ENCODE assay signal across 1 cellular context in genomic region chr11:112361396-112361795, GRCh38.
TF ChIP-seq lines count a peak whose summit lies in the region.

No MANE protein-coding gene starts in this region.

TF ChIP-seq in IMR-90, 13 proteins besides CTCF, POLR2A, EP300 and RAD21 (continued from another document):
- TF ChIP-seq, protein P1, sequence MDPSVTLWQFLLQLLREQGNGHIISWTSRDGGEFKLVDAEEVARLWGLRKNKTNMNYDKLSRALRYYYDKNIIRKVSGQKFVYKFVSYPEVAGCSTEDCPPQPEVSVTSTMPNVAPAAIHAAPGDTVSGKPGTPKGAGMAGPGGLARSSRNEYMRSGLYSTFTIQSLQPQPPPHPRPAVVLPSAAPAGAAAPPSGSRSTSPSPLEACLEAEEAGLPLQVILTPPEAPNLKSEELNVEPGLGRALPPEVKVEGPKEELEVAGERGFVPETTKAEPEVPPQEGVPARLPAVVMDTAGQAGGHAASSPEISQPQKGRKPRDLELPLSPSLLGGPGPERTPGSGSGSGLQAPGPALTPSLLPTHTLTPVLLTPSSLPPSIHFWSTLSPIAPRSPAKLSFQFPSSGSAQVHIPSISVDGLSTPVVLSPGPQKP (IDR thresholded peaks at IDR 0.05; ENCODE audit: borderline replicate concordance, low read depth, low read length), result no peak
- TF ChIP-seq SMC3 (IDR thresholded peaks at IDR 0.05; ENCODE audit: low read depth, low read length) (no peak), RFX5 (IDR thresholded peaks at IDR 0.05; ENCODE audit: low read depth, low read length) (no peak), CEBPB (IDR thresholded peaks at IDR 0.05; ENCODE audit: low read depth, low read length) (no peak), MXI1 (IDR thresholded peaks at IDR 0.05; ENCODE audit: borderline replicate concordance, low read depth, low read length) (no peak), FOS (IDR thresholded peaks at IDR 0.05; ENCODE audit: low read depth, low read length) (no peak)
